ENCODE assay signal across 1 cellular context in the genomic region with DNA sequence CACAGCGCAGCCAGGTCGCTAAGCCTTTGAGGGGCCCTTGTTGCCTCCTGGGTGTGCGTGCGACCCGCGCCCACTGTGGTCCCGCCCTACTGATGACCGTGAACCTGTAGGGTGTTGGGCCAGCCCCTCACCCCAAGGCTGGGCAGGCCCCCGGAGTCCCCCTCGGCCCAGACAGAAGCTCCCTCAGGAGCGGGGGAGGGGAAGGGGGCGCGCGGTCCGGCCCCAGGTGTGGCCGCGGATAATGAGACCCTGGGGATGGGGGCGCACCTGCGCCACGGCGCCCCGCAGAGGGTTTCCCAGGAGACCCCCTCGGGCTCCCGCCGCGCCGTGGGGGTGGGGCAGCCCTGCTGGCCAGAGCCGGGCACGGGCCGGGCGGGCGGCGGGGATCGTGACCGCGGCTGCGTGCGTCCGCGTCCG.
TF ChIP-seq lines count a peak whose summit lies in the region.

No MANE protein-coding gene starts in this region.

TF ChIP-seq in HEK293, 187 proteins besides CTCF, POLR2A, EP300 and RAD21 (continued from another document):
- TF ChIP-seq, protein P1, sequence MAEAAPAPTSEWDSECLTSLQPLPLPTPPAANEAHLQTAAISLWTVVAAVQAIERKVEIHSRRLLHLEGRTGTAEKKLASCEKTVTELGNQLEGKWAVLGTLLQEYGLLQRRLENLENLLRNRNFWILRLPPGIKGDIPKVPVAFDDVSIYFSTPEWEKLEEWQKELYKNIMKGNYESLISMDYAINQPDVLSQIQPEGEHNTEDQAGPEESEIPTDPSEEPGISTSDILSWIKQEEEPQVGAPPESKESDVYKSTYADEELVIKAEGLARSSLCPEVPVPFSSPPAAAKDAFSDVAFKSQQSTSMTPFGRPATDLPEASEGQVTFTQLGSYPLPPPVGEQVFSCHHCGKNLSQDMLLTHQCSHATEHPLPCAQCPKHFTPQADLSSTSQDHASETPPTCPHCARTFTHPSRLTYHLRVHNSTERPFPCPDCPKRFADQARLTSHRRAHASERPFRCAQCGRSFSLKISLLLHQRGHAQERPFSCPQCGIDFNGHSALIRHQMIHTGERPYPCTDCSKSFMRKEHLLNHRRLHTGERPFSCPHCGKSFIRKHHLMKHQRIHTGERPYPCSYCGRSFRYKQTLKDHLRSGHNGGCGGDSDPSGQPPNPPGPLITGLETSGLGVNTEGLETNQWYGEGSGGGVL (tag by site-specific recombination; IDR thresholded peaks at IDR 0.05) = no peak
- TF ChIP-seq, protein P2, sequence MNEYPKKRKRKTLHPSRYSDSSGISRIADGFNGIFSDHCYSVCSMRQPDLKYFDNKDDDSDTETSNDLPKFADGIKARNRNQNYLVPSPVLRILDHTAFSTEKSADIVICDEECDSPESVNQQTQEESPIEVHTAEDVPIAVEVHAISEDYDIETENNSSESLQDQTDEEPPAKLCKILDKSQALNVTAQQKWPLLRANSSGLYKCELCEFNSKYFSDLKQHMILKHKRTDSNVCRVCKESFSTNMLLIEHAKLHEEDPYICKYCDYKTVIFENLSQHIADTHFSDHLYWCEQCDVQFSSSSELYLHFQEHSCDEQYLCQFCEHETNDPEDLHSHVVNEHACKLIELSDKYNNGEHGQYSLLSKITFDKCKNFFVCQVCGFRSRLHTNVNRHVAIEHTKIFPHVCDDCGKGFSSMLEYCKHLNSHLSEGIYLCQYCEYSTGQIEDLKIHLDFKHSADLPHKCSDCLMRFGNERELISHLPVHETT (tag by site-specific recombination; IDR thresholded peaks at IDR 0.05) = no peak
- TF ChIP-seq ZNF354C (tag by site-specific recombination; IDR thresholded peaks at IDR 0.05; ENCODE audit: borderline replicate concordance, low read depth) (no peak), ZNF324 (tag by site-specific recombination; IDR thresholded peaks at IDR 0.05) (no peak), ZNF10 (tag by site-specific recombination; IDR thresholded peaks at IDR 0.05) (no peak), ZNF433 (tag by site-specific recombination; IDR thresholded peaks at IDR 0.05; ENCODE audit: low read depth) (no peak), ZNF155 (tag by site-specific recombination; IDR thresholded peaks at IDR 0.05) (no peak)
- TF ChIP-seq, protein P3, sequence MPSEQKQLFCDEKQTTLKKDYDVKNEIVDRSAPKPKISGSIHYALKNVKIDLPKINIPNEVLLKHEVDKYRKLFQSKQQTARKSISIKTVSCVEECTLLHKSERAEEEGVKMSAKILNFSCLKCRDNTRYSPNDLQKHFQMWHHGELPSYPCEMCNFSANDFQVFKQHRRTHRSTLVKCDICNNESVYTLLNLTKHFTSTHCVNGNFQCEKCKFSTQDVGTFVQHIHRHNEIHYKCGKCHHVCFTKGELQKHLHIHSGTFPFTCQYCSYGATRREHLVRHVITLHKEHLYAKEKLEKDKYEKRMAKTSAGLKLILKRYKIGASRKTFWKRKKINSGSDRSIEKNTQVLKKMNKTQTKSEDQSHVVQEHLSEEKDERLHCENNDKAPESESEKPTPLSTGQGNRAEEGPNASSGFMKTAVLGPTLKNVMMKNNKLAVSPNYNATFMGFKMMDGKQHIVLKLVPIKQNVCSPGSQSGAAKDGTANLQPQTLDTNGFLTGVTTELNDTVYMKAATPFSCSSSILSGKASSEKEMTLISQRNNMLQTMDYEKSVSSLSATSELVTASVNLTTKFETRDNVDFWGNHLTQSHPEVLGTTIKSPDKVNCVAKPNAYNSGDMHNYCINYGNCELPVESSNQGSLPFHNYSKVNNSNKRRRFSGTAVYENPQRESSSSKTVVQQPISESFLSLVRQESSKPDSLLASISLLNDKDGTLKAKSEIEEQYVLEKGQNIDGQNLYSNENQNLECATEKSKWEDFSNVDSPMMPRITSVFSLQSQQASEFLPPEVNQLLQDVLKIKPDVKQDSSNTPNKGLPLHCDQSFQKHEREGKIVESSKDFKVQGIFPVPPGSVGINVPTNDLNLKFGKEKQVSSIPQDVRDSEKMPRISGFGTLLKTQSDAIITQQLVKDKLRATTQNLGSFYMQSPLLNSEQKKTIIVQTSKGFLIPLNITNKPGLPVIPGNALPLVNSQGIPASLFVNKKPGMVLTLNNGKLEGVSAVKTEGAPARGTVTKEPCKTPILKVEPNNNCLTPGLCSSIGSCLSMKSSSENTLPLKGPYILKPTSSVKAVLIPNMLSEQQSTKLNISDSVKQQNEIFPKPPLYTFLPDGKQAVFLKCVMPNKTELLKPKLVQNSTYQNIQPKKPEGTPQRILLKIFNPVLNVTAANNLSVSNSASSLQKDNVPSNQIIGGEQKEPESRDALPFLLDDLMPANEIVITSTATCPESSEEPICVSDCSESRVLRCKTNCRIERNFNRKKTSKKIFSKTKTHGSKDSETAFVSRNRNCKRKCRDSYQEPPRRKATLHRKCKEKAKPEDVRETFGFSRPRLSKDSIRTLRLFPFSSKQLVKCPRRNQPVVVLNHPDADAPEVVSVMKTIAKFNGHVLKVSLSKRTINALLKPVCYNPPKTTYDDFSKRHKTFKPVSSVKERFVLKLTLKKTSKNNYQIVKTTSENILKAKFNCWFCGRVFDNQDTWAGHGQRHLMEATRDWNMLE (tag by site-specific recombination; conservative IDR thresholded peaks at IDR 0.05; ENCODE audit: low read depth) = no peak
TF ChIP-seq in HEK293: peak in this region for 12.
